10 cellular contexts compared by ENCODE assay signal in genomic region chr2:100742884-100743283, GRCh38.
DNase-seq lines count a peak whose midpoint lies in the region; ATAC-seq lines count a peak whose summit lies in the region.
"Had no signal": no experiment of that assay in that cellular context is flagged by ENCODE, and none has a peak within 500 bp of the region (broad histone marks: within the 10 kb centered on the region; RNA-seq: fewer than 3 reads in every experiment).

No MANE protein-coding gene starts in this region.

- CTCF ChIA-PET in activated naive CD4-positive, alpha-beta T cell treated with anti-CD3 and anti-CD28 coated beads for 36 hours (lab: Charles Lee) = interaction anchor here (0.8 to 1.4 kb wide), 3 partner anchors 13 to 133 kb away, joined by 3 to 4 read pairs (median 3); no protein-coding TSS in a partner anchor

- no peak overlapping the region for H3K4me3 Mint-ChIP-seq in activated naive CD4-positive, alpha-beta T cell treated with anti-CD3 and anti-CD28 coated beads for 36 hours

- H3K9me3 Mint-ChIP-seq in activated naive CD4-positive, alpha-beta T cell treated with anti-CD3 and anti-CD28 coated beads for 36 hours = no peaks in the 10 kb centered on the region

- peaks cover 13% of the 10 kb centered on the region for H3K4me1 Mint-ChIP-seq in activated naive CD4-positive, alpha-beta T cell treated with anti-CD3 and anti-CD28 coated beads for 36 hours (ENCODE audit: low read depth)

- intact Hi-C loops in activated naive CD4-positive, alpha-beta T cell treated with anti-CD3 and anti-CD28 coated beads for 36 hours (cut with micrococcal nuclease) = no loop called here

- H3K9me3 ChIP-seq in SJSA1 (replicated peaks) = no peaks in the 10 kb centered on the region
- H3K9me3 ChIP-seq: BLaER1 had no signal

- no peaks in the 10 kb centered on the region for H3K36me3 ChIP-seq in ACC112 (ENCODE audit: insufficient read depth, low read length)
- no peaks in the 10 kb centered on the region for H3K36me3 ChIP-seq in SJSA1
- H3K36me3 ChIP-seq: BLaER1 had no signal

- no peaks in the 10 kb centered on the region for H3K27me3 Mint-ChIP-seq in activated naive CD4-positive, alpha-beta T cell treated with anti-CD3 and anti-CD28 coated beads for 36 hours (ENCODE audit: low read depth)

- no peak for ATAC-seq in GM21367 (IDR thresholded peaks at IDR 0.05; ENCODE audit: unreplicated experiment)

- peak overlapping the region; percentile 31 for H2AFZ ChIP-seq in ACC112 (ENCODE audit: low read length, unreplicated experiment)

- H3K4me3 ChIP-seq in ACC112 (ENCODE audit: low read depth, low read length) = peak overlapping the region; percentile 53
- H3K4me3 ChIP-seq in SJSA1 = 0 out of 2 replicates have a peak overlapping the region, but pooled peaks have one; percentile 2
- H3K4me3 ChIP-seq: BLaER1 had no signal

- H3K36me3 Mint-ChIP-seq in activated naive CD4-positive, alpha-beta T cell treated with anti-CD3 and anti-CD28 coated beads for 36 hours (ENCODE audit: low read depth) = no peaks in the 10 kb centered on the region

- no peaks in the 10 kb centered on the region for H3K27me3 ChIP-seq in ACC112 (ENCODE audit: insufficient read depth, low read length)
- H3K27me3 ChIP-seq in SJSA1 (replicated peaks) = no peaks in the 10 kb centered on the region
- H3K27me3 ChIP-seq: BLaER1 had no signal

- peak overlapping the region; percentile 97 for H3K27ac ChIP-seq in ACC112 (ENCODE audit: low read depth, low read length)
- peak overlapping the region; percentile 99 for H3K27ac ChIP-seq in SJSA1
- H3K27ac ChIP-seq: BLaER1 had no signal

- DNase-seq in SJSA1 (ENCODE audit: low read depth in 1 of 2, low spot score in 2 of 2) (peak; percentile 82 to 91), fibroblast of gingiva (ENCODE audit: low read depth) (peak; percentile 95), non-pigmented ciliary epithelial cell (ENCODE audit: low read depth) (peak; percentile 82), NCI-H446 (lab: John Stamatoyannopoulos, UW) (no peak), inferior parietal cortex (ENCODE audit: extremely low spot score) (no peak)
- DNase-seq in activated naive CD4-positive, alpha-beta T cell treated with anti-CD3 and anti-CD28 coated beads for 36 hours = no peak
- DNase-seq: NCI-H1092 treated with DMSO at 0.1 percent for 48 hours had no signal

- H3K27ac Mint-ChIP-seq in activated naive CD4-positive, alpha-beta T cell treated with anti-CD3 and anti-CD28 coated beads for 36 hours = no peak overlapping the region

- no peaks in the 10 kb centered on the region for H3K79me2 ChIP-seq in ACC112 (ENCODE audit: control insufficient read depth, insufficient read depth, low read length, unreplicated experiment)

- H3K4me1 ChIP-seq in ACC112 (ENCODE audit: control insufficient read depth, insufficient read depth, low read length, unreplicated experiment) (peaks cover 39% of the 10 kb centered on the region), SJSA1 (replicated peaks) (peaks cover 42% of the 10 kb centered on the region)

Comparison
In these comparisons a context has a peak if more than half of its experiments do, and no peak if none do; other contexts are left out.
1. DNase-seq: peak in SJSA1 (2 of 2), fibroblast of gingiva (single experiment) and non-pigmented ciliary epithelial cell (single experiment); none in NCI-H446 (0 of 2), inferior parietal cortex (single experiment) and activated naive CD4-positive, alpha-beta T cell treated with anti-CD3 and anti-CD28 coated beads for 36 hours (single experiment).